8 cellular contexts compared by ENCODE assay signal in genomic region chr9:37080165-37080627, GRCh38. TPM values are rescaled to one million over a fixed set of nuclear protein-coding genes. Genes with fewer than 3 reads are reported as not detected.
DNase-seq lines count a peak whose midpoint lies in the region; ATAC-seq, FAIRE-seq and TF ChIP-seq lines count a peak whose summit lies in the region.
"Not testable (repeated sequence)": the region's sequence is repeated elsewhere in the genome, so short reads cannot be mapped to it uniquely, and the experiment has no call there.

No MANE protein-coding gene starts in this region.

- H3K4me3 Mint-ChIP-seq in activated CD8-positive, alpha-beta T cell treated with anti-CD3 and anti-CD28 coated beads for 36 hours, result peak overlapping the region; percentile 96

- peak; percentile 16 for DNase-seq in MG63
- DNase-seq in activated CD8-positive, alpha-beta T cell treated with anti-CD3 and anti-CD28 coated beads for 36 hours, result not testable (repeated sequence)
- DNase-seq in iris pigment epithelial cell (ENCODE audit: low read depth), result peak; percentile 18
- DNase-seq in pancreas, result peak in 5 of 6 donors; percentile 18 to 76 (median 44)
- DNase-seq in aorta, result peak; percentile 59 to 82

- H3K27ac ChIP-seq in duodenal mucosa (ENCODE audit: low read depth, low read length), result peak overlapping the region; percentile 77
- peak overlapping the region; percentile 83 to 89 (median 87) for H3K27ac ChIP-seq in pancreas
- peak overlapping the region; percentile 6 to 34 for H3K27ac ChIP-seq in aorta (ENCODE audit: low read depth in 1 of 2, low read length in 2 of 2)

- peak; percentile 3 for ATAC-seq in GM18517 (IDR thresholded peaks at IDR 0.05; ENCODE audit: unreplicated experiment)
- ATAC-seq in HG02798 (IDR thresholded peaks at IDR 0.05; ENCODE audit: poor library complexity, unreplicated experiment), result peak; percentile 8
- ATAC-seq in activated CD8-positive, alpha-beta T cell treated with anti-CD3 and anti-CD28 coated beads for 36 hours, result peak; percentile 13
- ATAC-seq in pancreas, result peak; percentile 30 to 63 (median 51)
- peak; percentile 62 for ATAC-seq in aorta (ENCODE audit: low FRiP score)

- peak overlapping the region; percentile 96 for H3K27ac Mint-ChIP-seq in activated CD8-positive, alpha-beta T cell treated with anti-CD3 and anti-CD28 coated beads for 36 hours

- H3K4me3 ChIP-seq in MG63, result peak overlapping the region; percentile 83
- H3K4me3 ChIP-seq in duodenal mucosa (ENCODE audit: low read depth in 1 of 2, low read length in 2 of 2), result peak overlapping the region; percentile 95 to 98
- H3K4me3 ChIP-seq in pancreas, result peak overlapping the region; percentile 75 to 95 (median 86)
- H3K4me3 ChIP-seq in aorta (ENCODE audit: low read length in 2 of 2), result peak overlapping the region; percentile 14 to 63

- not testable (repeated sequence) for H3K36me3 ChIP-seq in MG63; duodenal mucosa (ENCODE audit: control insufficient read depth in 1 of 2, insufficient read depth in 2 of 2, low read length in 2 of 2); pancreas; aorta (ENCODE audit: control insufficient read depth in 1 of 2, insufficient read depth in 2 of 2, low read length in 1 of 2)

- not testable (repeated sequence) for FAIRE-seq in pancreas (lab: Jason Lieb, UNC)

- POLR2A ChIA-PET in activated CD8-positive, alpha-beta T cell treated with anti-CD3 and anti-CD28 coated beads for 36 hours (lab: Charles Lee), result interaction anchor here (0.6 to 2.4 kb wide), 7 partner anchors 14 to 91 kb away, joined by 3 to 14 read pairs (median 4); partner anchors contain the start of gene ZCCHC7

- WGBS in pancreas, 2 donors, result 1 to 2% methylated on average over 26 to 32 of the region's 32 CpGs
- 1% methylated on average over 32 of the region's 32 CpGs for WGBS in aorta, 2 donors

- H3K36me3 Mint-ChIP-seq in activated CD8-positive, alpha-beta T cell treated with anti-CD3 and anti-CD28 coated beads for 36 hours (ENCODE audit: low read depth), result peaks cover 19% of the 10 kb centered on the region

- CTCF ChIA-PET in activated CD8-positive, alpha-beta T cell treated with anti-CD3 and anti-CD28 coated beads for 36 hours (lab: Charles Lee), result interaction anchor here (1.2 to 1.5 kb wide), 3 partner anchors 41 to 673 kb away, joined by 3 read pairs; partner anchors contain the start of gene ZCCHC7

- H3K9me3 Mint-ChIP-seq in activated CD8-positive, alpha-beta T cell treated with anti-CD3 and anti-CD28 coated beads for 36 hours, result not testable (repeated sequence)

- H3K27me3 ChIP-seq in MG63; duodenal mucosa (ENCODE audit: control insufficient read depth in 1 of 2, insufficient read depth in 2 of 2, low read length in 2 of 2); pancreas; aorta (ENCODE audit: control insufficient read depth in 1 of 2, insufficient read depth in 2 of 2, low read length in 1 of 2): not testable (repeated sequence)

- H3K4me1 ChIP-seq in duodenal mucosa (ENCODE audit: control insufficient read depth in 1 of 2, insufficient read depth in 2 of 2, low read length in 2 of 2), result peaks cover 15 to 18% of the 10 kb centered on the region in 2 donors
- H3K4me1 ChIP-seq in pancreas, result peaks cover 12 to 21% (median 17%) of the 10 kb centered on the region in 3 donors
- not testable (repeated sequence) for H3K4me1 ChIP-seq in aorta (ENCODE audit: control insufficient read depth in 1 of 2, insufficient read depth in 2 of 2, low read length in 2 of 2)

- TF ChIP-seq CTCF in activated CD8-positive, alpha-beta T cell treated with anti-CD3 and anti-CD28 coated beads for 36 hours (IDR thresholded peaks at IDR 0.05); pancreas (IDR thresholded peaks at IDR 0.05): not testable (repeated sequence)

- H3K4me1 Mint-ChIP-seq in activated CD8-positive, alpha-beta T cell treated with anti-CD3 and anti-CD28 coated beads for 36 hours (ENCODE audit: low read depth), result peaks cover 45% of the 10 kb centered on the region

- peak overlapping the region; percentile 94 to 95 for H3K9ac ChIP-seq in duodenal mucosa (ENCODE audit: low read depth in 1 of 2, low read length in 2 of 2)

- H3K27me3 Mint-ChIP-seq in activated CD8-positive, alpha-beta T cell treated with anti-CD3 and anti-CD28 coated beads for 36 hours, result not testable (repeated sequence)

- not testable (repeated sequence) for H3K9me3 ChIP-seq in MG63; duodenal mucosa (ENCODE audit: control insufficient read depth in 1 of 2, low read length in 2 of 2); pancreas; aorta (ENCODE audit: control insufficient read depth, low read length)

- intact Hi-C loops in activated CD8-positive, alpha-beta T cell treated with anti-CD3 and anti-CD28 coated beads for 36 hours (cut with micrococcal nuclease); pancreas (cut with DNase I); aorta (cut with DNase I): not testable (repeated sequence)

RNA-seq across cellular contexts. Expression of gene ZCCHC7, which starts 40.2 kb away (rescaled TPM):
- 7.7 and 12.0 TPM in 2 replicates for total RNA-seq in MG63 (2014; rRNA removed; shearing (Covaris generic); ENCODE audit: low replicate concordance)
- total RNA-seq in activated CD8-positive, alpha-beta T cell treated with anti-CD3 and anti-CD28 coated beads for 36 hours, result 10 to 100 TPM; 32.9 to 37.0 TPM
- total RNA-seq in pancreas, result 10 to 100 TPM; 13.4 to 17.4 (median 15.9) TPM
- polyA plus RNA-seq in pancreas, result 1 to 10 TPM; 8.1 to 9.8 TPM
- total RNA-seq in aorta, result 10 to 100 TPM; 27.0 to 30.5 TPM
- 10 to 100 TPM in 1 of 2 donors, 1 to 10 TPM in 1; 9.8 to 10.6 TPM for polyA plus RNA-seq in aorta

RNA-seq across cellular contexts. Expression of gene PAX5, which starts 46.1 kb away (rescaled TPM):
- not detected in 2 replicates for total RNA-seq in MG63 (2014; rRNA removed; shearing (Covaris generic); ENCODE audit: low replicate concordance)
- total RNA-seq in activated CD8-positive, alpha-beta T cell treated with anti-CD3 and anti-CD28 coated beads for 36 hours, result 1 to 10 TPM in 1 of 2 experiments, under 1 TPM in 1; 0.95 to 1.1 TPM
- under 1 TPM in 5 of 6 donors, not detected in 1; 0.03 to 0.35 (median 0.32) TPM for total RNA-seq in pancreas
- polyA plus RNA-seq in pancreas, result under 1 TPM; under 0.01 to 0.04 TPM
- total RNA-seq in aorta, result under 1 TPM; 0.19 to 0.81 TPM
- polyA plus RNA-seq in aorta, result under 1 TPM; under 0.01 to 0.61 TPM

Comparison
In these comparisons a context has a peak if more than half of its experiments do, and no peak if none do; other contexts are left out.
1. ATAC-seq: peak in every context shown above with its lines; median percentile 62 in aorta; 51 in pancreas; 13 in activated CD8-positive, alpha-beta T cell treated with anti-CD3 and anti-CD28 coated beads for 36 hours; 8 in HG02798; 3 in GM18517.
2. H3K4me3 ChIP-seq: peak in every context shown above with its lines; median percentile 96 in duodenal mucosa; 86 in pancreas; 83 in MG63; 38 in aorta.
3. H3K27ac ChIP-seq: peak in every context shown above with its lines; median percentile 87 in pancreas; 77 in duodenal mucosa; 20 in aorta.